ENCODE assay signal across 1 cellular context in genomic region chr1:233240367-233240766, GRCh38.
TF ChIP-seq lines count a peak whose summit lies in the region.

No MANE protein-coding gene starts in this region.

TF ChIP-seq in IMR-90, 13 proteins besides CTCF, POLR2A, EP300 and RAD21:
- TF ChIP-seq CEBPB (IDR thresholded peaks at IDR 0.05; ENCODE audit: low read depth, low read length) = no peak
- no peak for TF ChIP-seq MAFK (IDR thresholded peaks at IDR 0.05; ENCODE audit: low read depth, low read length)
- TF ChIP-seq CHD1 (IDR thresholded peaks at IDR 0.05; ENCODE audit: low read depth, low read length) = no peak
- no peak for TF ChIP-seq SMC3 (IDR thresholded peaks at IDR 0.05; ENCODE audit: low read depth, low read length)
- no peak for TF ChIP-seq FOS (IDR thresholded peaks at IDR 0.05; ENCODE audit: low read depth, low read length)
- no peak for TF ChIP-seq ELK1 (IDR thresholded peaks at IDR 0.05; ENCODE audit: borderline replicate concordance, low read depth, low read length)
- no peak for TF ChIP-seq RFX5 (IDR thresholded peaks at IDR 0.05; ENCODE audit: low read depth, low read length)
- no peak for TF ChIP-seq RCOR1 (IDR thresholded peaks at IDR 0.05; ENCODE audit: insufficient replicate concordance, low read length)
- no peak for TF ChIP-seq NFE2L2 (IDR thresholded peaks at IDR 0.05; ENCODE audit: low read depth, low read length)
- no peak for TF ChIP-seq MAZ (IDR thresholded peaks at IDR 0.05; ENCODE audit: borderline replicate concordance, low read depth, low read length)
- TF ChIP-seq MXI1 (IDR thresholded peaks at IDR 0.05; ENCODE audit: borderline replicate concordance, low read depth, low read length) = no peak
- no peak for TF ChIP-seq BHLHE40 (IDR thresholded peaks at IDR 0.05; ENCODE audit: low read depth, low read length)
- no peak for TF ChIP-seq USF2 (IDR thresholded peaks at IDR 0.05; ENCODE audit: low read depth, low read length)
